ENCODE assay signal across 8 cellular contexts in the genomic region with DNA sequence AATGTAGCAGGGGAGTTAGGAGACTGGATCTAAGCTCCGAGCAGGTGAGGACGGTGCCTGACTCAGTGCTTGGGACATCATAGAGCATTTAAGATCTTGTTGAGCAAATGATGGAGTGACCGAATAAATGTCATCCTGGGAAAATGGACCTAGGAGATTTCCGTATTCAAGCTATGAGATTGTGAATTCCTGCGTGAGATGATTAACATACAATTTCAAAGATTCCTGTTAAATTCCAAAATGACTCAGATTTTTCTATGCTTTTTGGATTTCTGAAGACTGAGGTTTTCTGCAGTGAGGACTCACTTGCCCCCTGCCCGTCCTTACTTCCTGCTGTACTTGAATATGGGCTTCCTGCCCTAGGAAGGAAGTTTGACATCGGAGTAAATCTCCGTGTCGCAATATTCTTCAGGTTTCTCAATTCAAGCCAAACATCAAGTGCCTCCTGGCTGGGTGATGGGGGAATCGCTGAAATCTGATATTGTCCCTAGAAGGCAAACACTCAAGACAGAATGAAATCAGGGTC. TPM values are rescaled to one million over a fixed set of nuclear protein-coding genes. Genes with fewer than 3 reads are reported as not detected.
DNase-seq lines count a peak whose midpoint lies in the region; ATAC-seq, FAIRE-seq and TF ChIP-seq lines count a peak whose summit lies in the region.

No MANE protein-coding gene starts in this region.

- H3K27ac ChIP-seq in astrocyte (ENCODE audit: low read depth, low read length) = peak overlapping the region; percentile 81
- peak overlapping the region; percentile 26 to 69 for H3K27ac ChIP-seq in lung (ENCODE audit: low read depth in 1 of 2, low read length in 1 of 2)

- H3K27me3 Mint-ChIP-seq in astrocyte (ENCODE audit: low read depth, unreplicated experiment) = peaks cover 5% of the 10 kb centered on the region

- no peaks in the 10 kb centered on the region for H3K36me3 Mint-ChIP-seq in astrocyte (ENCODE audit: low read depth, unreplicated experiment)

- FAIRE-seq in astrocyte (lab: Jason Lieb, UNC) = peak; percentile 83

- peak overlapping the region; percentile 20 for H3K4me3 ChIP-seq in AG10803 (ENCODE audit: low read length)
- H3K4me3 ChIP-seq in astrocyte (ENCODE audit: insufficient read depth, low read depth, low read length) = peak overlapping the region; percentile 26
- no peak overlapping the region for H3K4me3 ChIP-seq in lung

- peak; percentile 95 for DNase-seq in AG10803 (ENCODE audit: low read depth)
- DNase-seq in M059J (ENCODE audit: low read depth) = peak; percentile 89
- peak; percentile 76 for DNase-seq in astrocyte (ENCODE audit: low read depth)
- DNase-seq in lung (ENCODE audit: low spot score) = peak; percentile 64
- DNase-seq in NCI-H345 treated with DMSO at 0.1 percent for 48 hours (lab: John Stamatoyannopoulos, UW; ENCODE audit: unreplicated experiment) = no peak

- peaks cover 24% of the 10 kb centered on the region for H3K4me1 ChIP-seq in astrocyte (ENCODE audit: insufficient read depth, low read length)
- H3K4me1 ChIP-seq in lung (ENCODE audit: control insufficient read depth in 2 of 2, insufficient read depth in 2 of 2, low read length in 2 of 2) = peaks cover 0 to 13% of the 10 kb centered on the region in 2 donors

- H2AFZ ChIP-seq in astrocyte (ENCODE audit: low read depth, low read length) = peak overlapping the region; percentile 55

- peak overlapping the region; percentile 23 for H3K4me2 ChIP-seq in astrocyte (ENCODE audit: low read length)

- peak; percentile 53 for ATAC-seq in lung (ENCODE audit: insufficient read depth, low FRiP score)
- ATAC-seq in GM19035 (IDR thresholded peaks at IDR 0.05; ENCODE audit: unreplicated experiment) = no peak
- no peak for ATAC-seq in HG03460 (IDR thresholded peaks at IDR 0.05; ENCODE audit: unreplicated experiment)
- ATAC-seq in GM21390 (IDR thresholded peaks at IDR 0.05; ENCODE audit: unreplicated experiment) = no peak

- H3K9me3 Mint-ChIP-seq in astrocyte (ENCODE audit: unreplicated experiment) = no peaks in the 10 kb centered on the region

- TF ChIP-seq CTCF in AG10803 (conservative IDR thresholded peaks at IDR 0.05; ENCODE audit: low read length) (0 out of 2 replicates have a peak, but pooled peaks have one; percentile 6), astrocyte (IDR thresholded peaks at IDR 0.05; ENCODE audit: insufficient read depth, low read depth, low read length) (no peak), lung (IDR thresholded peaks at IDR 0.05; ENCODE audit: control extremely low read depth, extremely low read depth) (no peak)

- no peak overlapping the region for H3K4me3 Mint-ChIP-seq in astrocyte (ENCODE audit: unreplicated experiment)

- H4K20me1 ChIP-seq in astrocyte (ENCODE audit: insufficient read depth, low read length) = no peaks in the 10 kb centered on the region

- H3K27me3 ChIP-seq in astrocyte (ENCODE audit: insufficient read depth, low read length) (no peaks in the 10 kb centered on the region), lung (ENCODE audit: control insufficient read depth, insufficient read depth) (no peaks in the 10 kb centered on the region)

- H3K36me3 ChIP-seq in astrocyte (ENCODE audit: insufficient read depth, low read length) (no peaks in the 10 kb centered on the region), lung (ENCODE audit: control insufficient read depth in 2 of 2, insufficient read depth in 2 of 2, low read length in 2 of 2) (no peaks in the 10 kb centered on the region)

- no peaks in the 10 kb centered on the region for H3K79me2 ChIP-seq in astrocyte (ENCODE audit: insufficient read depth, low read length)

- WGBS in lung, 2 donors = 37 to 43% methylated on average over 10 of the region's 10 CpGs

- no peaks in the 10 kb centered on the region for H3K9me3 ChIP-seq in astrocyte (ENCODE audit: insufficient read depth, low read depth, low read length)
- no peaks in the 10 kb centered on the region for H3K9me3 ChIP-seq in lung (ENCODE audit: control insufficient read depth in 2 of 2, insufficient read depth in 1 of 2, low read length in 1 of 2)

- peaks cover 17% of the 10 kb centered on the region for H3K4me1 Mint-ChIP-seq in astrocyte (ENCODE audit: low read depth, unreplicated experiment)

- peak overlapping the region; percentile 59 for H3K9ac ChIP-seq in astrocyte (ENCODE audit: low read length)

- H3K27ac Mint-ChIP-seq in astrocyte (ENCODE audit: unreplicated experiment) = peak overlapping the region; percentile 55

RNA-seq across cellular contexts. Expression of a gene that starts 5.2 kb away (rescaled TPM):
- total RNA-seq in M059J (2014; rRNA removed; shearing (Covaris generic)) = 3.3 and 7.7 TPM in 2 replicates
- total RNA-seq in astrocyte (0.82 and 1.2 TPM in 2 replicates), lung (10 to 100 TPM; 14.8 to 20.0 TPM)
- polyA plus RNA-seq in lung = 10 to 100 TPM in 1 of 2 donors, 1 to 10 TPM in 1; 6.5 to 16.4 TPM

RNA-seq across cellular contexts. Expression of a gene that starts 10.5 kb away (rescaled TPM):
- total RNA-seq in M059J (2014; rRNA removed; shearing (Covaris generic)) = 276 and 290 TPM in 2 replicates
- 169 and 173 TPM in 2 replicates for total RNA-seq in astrocyte
- total RNA-seq in lung = 100 to 1,000 TPM in 1 of 2 donors, 10 to 100 TPM in 1; 83.4 to 145 TPM
- polyA plus RNA-seq in lung = 100 to 1,000 TPM; 253 to 268 TPM
